ENCODE assay signal across 20 cellular contexts in genomic region chr3:122318620-122319019, GRCh38. TPM values are rescaled to one million over a fixed set of nuclear protein-coding genes. Genes with fewer than 3 reads are reported as not detected.
"Had no signal": no experiment of that assay in that cellular context is flagged by ENCODE, and none has a peak within 500 bp of the region (broad histone marks: within the 10 kb centered on the region; RNA-seq: fewer than 3 reads in every experiment).

No MANE protein-coding gene starts in this region.

- H3K4me1 ChIP-seq: esophagus muscularis mucosa, lower lobe of right lung, psoas muscle, right lobe of liver, spleen, uterus had no signal

- H3K9me3 ChIP-seq: esophagus muscularis mucosa, lower lobe of right lung, psoas muscle, right lobe of liver, uterus had no signal

- H3K36me3 ChIP-seq: cardiac muscle cell, esophagus muscularis mucosa, lower lobe of right lung, right lobe of liver, spleen, uterus had no signal

- ATAC-seq: activated naive CD8-positive, alpha-beta T cell treated with anti-CD3 and anti-CD28 coated beads, Interleukin-2, amount 50 U/mL, for 24 hours; left cardiac atrium; lower lobe of right lung; psoas muscle; right lobe of liver; T-cell had no signal

- DNase-seq: activated CD4-positive, alpha-beta T cell treated with anti-CD3 and anti-CD28 coated beads, Interleukin-2, amount 50 U/mL, for 1 hour; activated naive CD4-positive, alpha-beta T cell treated with Interleukin-2 at 50 U/mL for 16 hours; activated naive CD8-positive, alpha-beta T cell treated with anti-CD3 and anti-CD28 coated beads, Interleukin-2, amount 50 U/mL, for 24 hours; aorta; endodermal cell; left cardiac atrium; lower lobe of right lung; midbrain; psoas muscle; right lobe of liver; spleen; T-cell; T-helper 9 cell; uterus had no signal

- H3K27me3 ChIP-seq: cardiac muscle cell, right lobe of liver, uterus had no signal

- H3K27ac ChIP-seq: cardiac muscle cell, esophagus muscularis mucosa, lower lobe of right lung, psoas muscle, right lobe of liver, spleen, uterus had no signal

- H3K4me3 ChIP-seq: cardiac muscle cell, esophagus muscularis mucosa, lower lobe of right lung, psoas muscle, right lobe of liver, spleen, uterus had no signal

RNA-seq across cellular contexts. Expression of gene CSTA, which starts 6.4 kb away (rescaled TPM):
- total RNA-seq: activated CD8-positive, alpha-beta memory T cell treated with anti-CD3 and anti-CD28 coated beads for 36 hours; activated T-helper 1 cell treated with anti-CD3 and anti-CD28 coated beads, Interleukin-12 subunit alpha, Interleukin-12 subunit beta, Interleukin-2, Interleukin-4 antibody, amounts not matched to agents 30 ng/mL and 10 ng/mL and 1 ng/mL, durations not matched to agents 14 hours and 24 hours and 36 hours; cardiac muscle cell; dermis microvascular lymphatic vessel endothelial cell; endodermal cell; fibroblast of villous mesenchyme; T-cell had no signal
